Comparison of ENCODE assay signal across 1 cellular context in the genomic region with DNA sequence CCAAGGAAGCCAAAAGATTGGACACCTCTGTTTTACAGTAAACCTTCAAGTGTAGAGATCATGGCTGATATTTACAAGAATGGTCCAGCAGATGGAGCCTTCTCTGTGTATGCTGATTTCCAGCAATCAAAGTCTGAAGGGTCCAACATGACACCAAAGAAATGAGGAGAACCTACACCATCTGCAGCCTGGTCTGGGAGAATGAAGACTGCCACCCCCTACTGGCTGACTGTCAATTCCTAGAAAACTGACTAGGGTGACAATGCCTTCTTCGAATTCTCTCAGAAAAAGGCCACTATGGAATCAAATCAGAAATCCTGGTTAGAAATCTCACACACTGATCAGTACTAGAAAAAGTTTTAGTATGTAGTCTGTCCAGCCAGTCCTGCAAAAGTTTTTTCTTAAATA.
TF ChIP-seq lines count a peak whose summit lies in the region.

No MANE protein-coding gene starts in this region.

TF ChIP-seq in HepG2, 621 proteins besides CTCF, POLR2A, EP300 and RAD21 (continued from another document):
- TF ChIP-seq SMC3 (IDR thresholded peaks at IDR 0.05; ENCODE audit: low read length) (peak; percentile 87), ZNF10 (CRISPR knock-in tag; IDR thresholded peaks at IDR 0.05; ENCODE audit: borderline replicate concordance, low read depth) (no peak), NRL (CRISPR knock-in tag; IDR thresholded peaks at IDR 0.05; ENCODE audit: borderline replicate concordance) (no peak), RXRA (CRISPR knock-in tag; IDR thresholded peaks at IDR 0.05) (no peak), ZBTB7A (CRISPR knock-in tag; IDR thresholded peaks at IDR 0.05) (no peak), CBX1 (IDR thresholded peaks at IDR 0.05; ENCODE audit: low read depth) (no peak), GTF3A (CRISPR knock-in tag; conservative IDR thresholded peaks at IDR 0.05) (no peak), SP140L (CRISPR knock-in tag; IDR thresholded peaks at IDR 0.05; ENCODE audit: borderline replicate concordance) (no peak), HINFP (CRISPR knock-in tag; IDR thresholded peaks at IDR 0.05; ENCODE audit: low read depth) (no peak), SIX1 (CRISPR knock-in tag; IDR thresholded peaks at IDR 0.05; ENCODE audit: borderline replicate concordance) (0 out of 2 replicates have a peak, but pooled peaks have one; percentile 16), AGO1 (IDR thresholded peaks at IDR 0.05; ENCODE audit: low read depth, low read length, poor library complexity, severe bottlenecking) (no peak), MAF1 (CRISPR knock-in tag; IDR thresholded peaks at IDR 0.05; ENCODE audit: borderline replicate concordance) (no peak)
